Comparison of ENCODE assay signal across 1 cellular context in the genomic region with DNA sequence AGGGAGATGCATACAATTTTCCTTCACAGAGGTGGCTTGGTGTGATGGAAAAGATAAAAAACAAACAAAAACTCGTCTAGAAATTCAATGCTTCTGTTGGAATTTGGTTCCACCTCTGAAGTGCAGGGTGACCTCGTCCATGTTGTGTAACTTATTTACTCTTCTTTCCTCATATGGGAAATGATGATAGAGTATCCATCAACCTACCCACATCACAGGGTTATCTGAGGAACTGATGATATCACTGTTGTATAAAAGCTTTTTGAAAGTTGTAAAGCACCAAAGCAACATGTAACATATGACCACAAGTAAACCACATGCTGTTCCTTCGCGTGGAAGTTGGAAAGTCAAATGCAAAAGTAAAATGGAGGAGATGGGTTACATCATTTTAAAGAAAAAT.
TF ChIP-seq lines count a peak whose summit lies in the region.

No MANE protein-coding gene starts in this region.

TF ChIP-seq in K562, 482 proteins besides CTCF, POLR2A, EP300 and RAD21 (continued from another document):
- TF ChIP-seq, protein P1, sequence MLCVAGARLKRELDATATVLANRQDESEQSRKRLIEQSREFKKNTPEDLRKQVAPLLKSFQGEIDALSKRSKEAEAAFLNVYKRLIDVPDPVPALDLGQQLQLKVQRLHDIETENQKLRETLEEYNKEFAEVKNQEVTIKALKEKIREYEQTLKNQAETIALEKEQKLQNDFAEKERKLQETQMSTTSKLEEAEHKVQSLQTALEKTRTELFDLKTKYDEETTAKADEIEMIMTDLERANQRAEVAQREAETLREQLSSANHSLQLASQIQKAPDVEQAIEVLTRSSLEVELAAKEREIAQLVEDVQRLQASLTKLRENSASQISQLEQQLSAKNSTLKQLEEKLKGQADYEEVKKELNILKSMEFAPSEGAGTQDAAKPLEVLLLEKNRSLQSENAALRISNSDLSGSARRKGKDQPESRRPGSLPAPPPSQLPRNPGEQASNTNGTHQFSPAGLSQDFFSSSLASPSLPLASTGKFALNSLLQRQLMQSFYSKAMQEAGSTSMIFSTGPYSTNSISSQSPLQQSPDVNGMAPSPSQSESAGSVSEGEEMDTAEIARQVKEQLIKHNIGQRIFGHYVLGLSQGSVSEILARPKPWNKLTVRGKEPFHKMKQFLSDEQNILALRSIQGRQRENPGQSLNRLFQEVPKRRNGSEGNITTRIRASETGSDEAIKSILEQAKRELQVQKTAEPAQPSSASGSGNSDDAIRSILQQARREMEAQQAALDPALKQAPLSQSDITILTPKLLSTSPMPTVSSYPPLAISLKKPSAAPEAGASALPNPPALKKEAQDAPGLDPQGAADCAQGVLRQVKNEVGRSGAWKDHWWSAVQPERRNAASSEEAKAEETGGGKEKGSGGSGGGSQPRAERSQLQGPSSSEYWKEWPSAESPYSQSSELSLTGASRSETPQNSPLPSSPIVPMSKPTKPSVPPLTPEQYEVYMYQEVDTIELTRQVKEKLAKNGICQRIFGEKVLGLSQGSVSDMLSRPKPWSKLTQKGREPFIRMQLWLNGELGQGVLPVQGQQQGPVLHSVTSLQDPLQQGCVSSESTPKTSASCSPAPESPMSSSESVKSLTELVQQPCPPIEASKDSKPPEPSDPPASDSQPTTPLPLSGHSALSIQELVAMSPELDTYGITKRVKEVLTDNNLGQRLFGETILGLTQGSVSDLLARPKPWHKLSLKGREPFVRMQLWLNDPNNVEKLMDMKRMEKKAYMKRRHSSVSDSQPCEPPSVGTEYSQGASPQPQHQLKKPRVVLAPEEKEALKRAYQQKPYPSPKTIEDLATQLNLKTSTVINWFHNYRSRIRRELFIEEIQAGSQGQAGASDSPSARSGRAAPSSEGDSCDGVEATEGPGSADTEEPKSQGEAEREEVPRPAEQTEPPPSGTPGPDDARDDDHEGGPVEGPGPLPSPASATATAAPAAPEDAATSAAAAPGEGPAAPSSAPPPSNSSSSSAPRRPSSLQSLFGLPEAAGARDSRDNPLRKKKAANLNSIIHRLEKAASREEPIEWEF (CRISPR knock-in tag; IDR thresholded peaks at IDR 0.05), result no peak
- TF ChIP-seq PYGO2 (tag; IDR thresholded peaks at IDR 0.05) (no peak), CBFA2T2 (conservative IDR thresholded peaks at IDR 0.05) (no peak), ZC3H8 (IDR thresholded peaks at IDR 0.05) (no peak), DIDO1 (tag; IDR thresholded peaks at IDR 0.05; ENCODE audit: low read depth) (no peak), NBN (IDR thresholded peaks at IDR 0.05; ENCODE audit: low read depth) (no peak), MEIS2 (IDR thresholded peaks at IDR 0.05; ENCODE audit: partially characterized antibody) (peak; percentile 62), CEBPG (CRISPR knock-in tag; IDR thresholded peaks at IDR 0.05) (no peak), CEBPG (tag; conservative IDR thresholded peaks at IDR 0.05 in 1 of 2, IDR thresholded peaks at IDR 0.05 in 1 of 2) (peak; percentile 35 to 40; a peak in 2 of 4 replicates), FOXM1 (IDR thresholded peaks at IDR 0.05; ENCODE audit: low read depth) (no peak), FOXM1 (CRISPR knock-in tag; IDR thresholded peaks at IDR 0.05; ENCODE audit: low read depth) (no peak), ATF7 (IDR thresholded peaks at IDR 0.05) (0 out of 2 replicates have a peak, but pooled peaks have one; percentile 34), ZNF384 (IDR thresholded peaks at IDR 0.05; ENCODE audit: low read depth, low read length) (no peak), NR2C2 (CRISPR knock-in tag; IDR thresholded peaks at IDR 0.05) (no peak), NR2C2 (tag; IDR thresholded peaks at IDR 0.05) (peak; percentile 27; the same call in 1 of the 2 replicates), ZNF239 (CRISPR knock-in tag; IDR thresholded peaks at IDR 0.05) (no peak), CXXC5 (CRISPR knock-in tag; IDR thresholded peaks at IDR 0.05) (no peak), ZC3H4 (CRISPR knock-in tag; IDR thresholded peaks at IDR 0.05; ENCODE audit: borderline replicate concordance) (no peak), FOXA3 (CRISPR knock-in tag; conservative IDR thresholded peaks at IDR 0.05 in 1 of 2, IDR thresholded peaks at IDR 0.05 in 1 of 2) (peak in 1 of 2 experiments; percentile 78; a peak in 2 of 4 replicates), POU5F1 (IDR thresholded peaks at IDR 0.05; ENCODE audit: borderline replicate concordance, low read depth, low read length, partially characterized antibody) (no peak), SREBF1 (IDR thresholded peaks at IDR 0.05; ENCODE audit: borderline replicate concordance, low read depth, low read length) (no peak), BHLHE40 (IDR thresholded peaks at IDR 0.05; ENCODE audit: low read length) (no peak), BRCA1 (IDR thresholded peaks at IDR 0.05) (no peak), BRCA1 (CRISPR knock-in tag; IDR thresholded peaks at IDR 0.05) (no peak), PRDM10 (IDR thresholded peaks at IDR 0.05; ENCODE audit: partially characterized antibody) (peak; percentile 9), ATF3 (IDR thresholded peaks at IDR 0.05) (peak; percentile 40; the same call in 1 of the 2 replicates), ATF3 (CRISPR knock-in tag; conservative IDR thresholded peaks at IDR 0.05) (no peak), MTA1 (IDR thresholded peaks at IDR 0.05; ENCODE audit: borderline replicate concordance) (no peak), HNRNPH1 (optimal IDR thresholded peaks at IDR 0.05; ENCODE audit: low read depth, low read length) (no peak), SLC30A9 (CRISPR knock-in tag; IDR thresholded peaks at IDR 0.05) (no peak), CEBPB (tag; IDR thresholded peaks at IDR 0.05) (peak; percentile 10)
- TF ChIP-seq, protein P2, sequence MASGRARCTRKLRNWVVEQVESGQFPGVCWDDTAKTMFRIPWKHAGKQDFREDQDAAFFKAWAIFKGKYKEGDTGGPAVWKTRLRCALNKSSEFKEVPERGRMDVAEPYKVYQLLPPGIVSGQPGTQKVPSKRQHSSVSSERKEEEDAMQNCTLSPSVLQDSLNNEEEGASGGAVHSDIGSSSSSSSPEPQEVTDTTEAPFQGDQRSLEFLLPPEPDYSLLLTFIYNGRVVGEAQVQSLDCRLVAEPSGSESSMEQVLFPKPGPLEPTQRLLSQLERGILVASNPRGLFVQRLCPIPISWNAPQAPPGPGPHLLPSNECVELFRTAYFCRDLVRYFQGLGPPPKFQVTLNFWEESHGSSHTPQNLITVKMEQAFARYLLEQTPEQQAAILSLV (tag; IDR thresholded peaks at IDR 0.05), result no peak
- TF ChIP-seq, protein P3, sequence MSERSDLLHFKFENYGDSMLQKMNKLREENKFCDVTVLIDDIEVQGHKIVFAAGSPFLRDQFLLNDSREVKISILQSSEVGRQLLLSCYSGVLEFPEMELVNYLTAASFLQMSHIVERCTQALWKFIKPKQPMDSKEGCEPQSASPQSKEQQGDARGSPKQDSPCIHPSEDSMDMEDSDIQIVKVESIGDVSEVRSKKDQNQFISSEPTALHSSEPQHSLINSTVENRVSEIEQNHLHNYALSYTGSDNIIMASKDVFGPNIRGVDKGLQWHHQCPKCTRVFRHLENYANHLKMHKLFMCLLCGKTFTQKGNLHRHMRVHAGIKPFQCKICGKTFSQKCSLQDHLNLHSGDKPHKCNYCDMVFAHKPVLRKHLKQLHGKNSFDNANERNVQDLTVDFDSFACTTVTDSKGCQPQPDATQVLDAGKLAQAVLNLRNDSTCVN (CRISPR knock-in tag; IDR thresholded peaks at IDR 0.05), result no peak
